24 cellular contexts compared by ENCODE assay signal in the genomic region with DNA sequence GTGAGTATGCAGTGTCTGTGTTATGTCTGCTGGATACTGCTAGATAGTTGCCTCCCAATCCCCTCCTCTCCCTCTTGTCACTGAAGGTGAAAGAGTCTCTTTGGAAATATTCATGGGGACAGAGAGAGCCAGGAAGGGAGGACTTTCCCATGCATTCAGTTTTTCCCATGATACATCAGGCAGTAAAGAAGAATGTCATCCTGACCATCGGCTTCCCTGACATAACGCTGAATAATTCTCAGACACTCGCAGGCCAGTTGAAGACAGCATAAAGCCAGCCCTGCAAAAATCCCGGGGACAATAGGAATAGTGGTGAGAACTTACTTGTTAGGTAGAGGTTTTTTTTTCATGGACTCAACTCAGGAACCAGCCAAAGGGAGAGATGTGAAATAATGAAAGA. TPM values are rescaled to one million over a fixed set of nuclear protein-coding genes. Genes with fewer than 3 reads are reported as not detected.
DNase-seq lines count a peak whose midpoint lies in the region; ATAC-seq, FAIRE-seq and TF ChIP-seq lines count a peak whose summit lies in the region.
"Had no signal": no experiment of that assay in that cellular context is flagged by ENCODE, and none has a peak within 500 bp of the region (broad histone marks: within the 10 kb centered on the region; RNA-seq: fewer than 3 reads in every experiment).

No MANE protein-coding gene starts in this region.

- no peak overlapping the region for H2AFZ ChIP-seq in mesenchymal stem cell (ENCODE audit: low read depth, low read length)
- H2AFZ ChIP-seq: GM23338 had no signal

- 0 out of 3 replicates have a peak, but pooled peaks cover 4% of the 10 kb centered on the region for H3K4me1 ChIP-seq in A549
- H3K4me1 ChIP-seq in mesenchymal stem cell (ENCODE audit: control insufficient read depth, insufficient read depth, low read depth, low read length) = no peaks in the 10 kb centered on the region
- H3K4me1 ChIP-seq in prostate gland (replicated peaks) = peaks cover 3% of the 10 kb centered on the region
- H3K4me1 ChIP-seq in esophagus muscularis mucosa = no peaks in the 10 kb centered on the region
- H3K4me1 ChIP-seq: BE2C; BLaER1 treated with 17β-estradiol and CSF1 and Interleukin-3, amounts not matched to agents 10 nM and 100 nM had no signal

- no peak overlapping the region for H2BK5ac ChIP-seq in mesenchymal stem cell (ENCODE audit: low read depth, low read length, poor library complexity, severe bottlenecking)

- H3K4me2 ChIP-seq in A549 (no peak overlapping the region), mesenchymal stem cell (ENCODE audit: low read length, poor library complexity, severe bottlenecking) (no peak overlapping the region)
- H3K4me2 ChIP-seq: BLaER1 treated with 17β-estradiol and CSF1 and Interleukin-3, amounts not matched to agents 10 nM and 100 nM; GM23338 had no signal

- no peak overlapping the region for H3K18ac ChIP-seq in mesenchymal stem cell (ENCODE audit: low read depth in 1 of 2, low read length in 2 of 2)

- no peak overlapping the region for H4K8ac ChIP-seq in mesenchymal stem cell (ENCODE audit: low read length)

- TF ChIP-seq EP300 in A549 (IDR thresholded peaks at IDR 0.05) (no peak), esophagus muscularis mucosa (IDR thresholded peaks at IDR 0.05) (no peak)

- H3K79me1 ChIP-seq in mesenchymal stem cell (replicated peaks; ENCODE audit: low read length, poor library complexity, severe bottlenecking) = no peaks in the 10 kb centered on the region

- H2BK120ac ChIP-seq in mesenchymal stem cell (ENCODE audit: low read depth, low read length) = no peak overlapping the region

- POLR2A ChIA-PET in A549 (lab: Yijun Ruan, JAX) = no interaction called here

- H3K23ac ChIP-seq in mesenchymal stem cell (ENCODE audit: low read length in 2 of 2) = no peak overlapping the region

- DNase-seq in A549 (ENCODE audit: low read depth in 1 of 2, low spot score in 1 of 2) (no peak), mesenchymal stem cell (peak; percentile 33), prostate gland (ENCODE audit: low spot score) (no peak), urothelium cell line (ENCODE audit: low spot score) (no peak), hippocampal formation (lab: John Stamatoyannopoulos, UW) (no peak), esophagus muscularis mucosa (ENCODE audit: extremely low spot score) (no peak)
- DNase-seq: ACHN; AML-193; BE2C; Calu3; CD4-positive, alpha-beta memory T cell; COR-L47; DMS53; DMS79 treated with DMSO at 0.1 percent for 48 hours; GF-D8; HFFc6 had no signal

- no peak for ATAC-seq in A549
- ATAC-seq: GM23338 had no signal

- intact Hi-C loops in prostate gland (cut with DNase I) (no loop called here), esophagus muscularis mucosa (cut with DNase I) (no loop called here)

- H3K27me3 ChIP-seq in mesenchymal stem cell (ENCODE audit: control insufficient read depth in 1 of 2, insufficient read depth in 1 of 2, low read length in 2 of 2) (peaks cover 4 to 11% of the 10 kb centered on the region in 2 experiments), prostate gland (replicated peaks; ENCODE audit: insufficient read depth) (no peaks in the 10 kb centered on the region), esophagus muscularis mucosa (no peaks in the 10 kb centered on the region)
- H3K27me3 ChIP-seq: BLaER1 treated with 17β-estradiol and CSF1 and Interleukin-3, amounts not matched to agents 10 nM and 100 nM had no signal

- WGBS in A549 (ENCODE audit: missing lambda C conversion rate) = 85% methylated on average over 4 of the region's 4 CpGs
- 85% methylated on average over 4 of the region's 4 CpGs for WGBS in mesenchymal stem cell
- WGBS in prostate gland = 88% methylated on average over 4 of the region's 4 CpGs
- WGBS in esophagus muscularis mucosa = 84% methylated on average over 4 of the region's 4 CpGs

- H3K36me3 ChIP-seq in mesenchymal stem cell (ENCODE audit: control insufficient read depth in 1 of 2, insufficient read depth in 2 of 2, low read depth in 1 of 2, low read length in 2 of 2) = no peaks in the 10 kb centered on the region
- no peaks in the 10 kb centered on the region for H3K36me3 ChIP-seq in prostate gland
- no peaks in the 10 kb centered on the region for H3K36me3 ChIP-seq in esophagus muscularis mucosa
- H3K36me3 ChIP-seq: BE2C; BLaER1 treated with 17β-estradiol and CSF1 and Interleukin-3, amounts not matched to agents 10 nM and 100 nM; HAP-1 had no signal

- TF ChIP-seq CTCF in A549 (IDR thresholded peaks at IDR 0.05) (no peak), VCaP (conservative IDR thresholded peaks at IDR 0.05) (no peak), prostate gland (IDR thresholded peaks at IDR 0.05) (no peak), esophagus muscularis mucosa (IDR thresholded peaks at IDR 0.05) (no peak)

- no peak overlapping the region for H3K4ac ChIP-seq in mesenchymal stem cell (ENCODE audit: low read depth in 1 of 2, low read length in 2 of 2)

- H4K91ac ChIP-seq in mesenchymal stem cell (ENCODE audit: low read length) = no peak overlapping the region

- H3K27ac ChIP-seq in A549 (no peak overlapping the region), VCaP (peak overlapping the region; percentile 99), mesenchymal stem cell (ENCODE audit: low read length, poor library complexity, severe bottlenecking) (no peak overlapping the region), prostate gland (peak overlapping the region; percentile 62 to 78), esophagus muscularis mucosa (replicated peaks in 1 of 4) (no peak overlapping the region)
- H3K27ac ChIP-seq: BLaER1 treated with 17β-estradiol and CSF1 and Interleukin-3, amounts not matched to agents 10 nM and 100 nM had no signal

- H3K4me3 ChIP-seq in A549 (no peak overlapping the region), mesenchymal stem cell (ENCODE audit: insufficient read depth in 1 of 2, low read depth in 1 of 2, low read length in 2 of 2) (no peak overlapping the region), prostate gland (no peak overlapping the region), esophagus muscularis mucosa (no peak overlapping the region)
- H3K4me3 ChIP-seq: BLaER1 treated with 17β-estradiol and CSF1 and Interleukin-3, amounts not matched to agents 10 nM and 100 nM; GM23338; HAP-1 had no signal

- peak overlapping the region in 1 of 2 experiments; percentile 57 for H3K14ac ChIP-seq in mesenchymal stem cell (ENCODE audit: low read length in 2 of 2)

- H2BK12ac ChIP-seq in mesenchymal stem cell (ENCODE audit: low read length in 2 of 2) = no peak overlapping the region

- peak; percentile 23 for FAIRE-seq in A549 (lab: Jason Lieb, UNC)
- FAIRE-seq in urothelium cell line (lab: Jason Lieb, UNC) = no peak
- FAIRE-seq: A204.1, GM12891, GM18507, H54 had no signal

- H3K9me3 ChIP-seq in A549 (no peaks in the 10 kb centered on the region), mesenchymal stem cell (ENCODE audit: control insufficient read depth, low read length) (no peaks in the 10 kb centered on the region), prostate gland (no peaks in the 10 kb centered on the region), esophagus muscularis mucosa (no peaks in the 10 kb centered on the region)
- H3K9me3 ChIP-seq: BE2C; BLaER1 treated with 17β-estradiol and CSF1 and Interleukin-3, amounts not matched to agents 10 nM and 100 nM; HAP-1 had no signal

- H2AK5ac ChIP-seq in mesenchymal stem cell (ENCODE audit: low read length, severe bottlenecking) = no peak overlapping the region

- TF ChIP-seq POLR2A in A549 (IDR thresholded peaks at IDR 0.05; ENCODE audit: low read length) = no peak
- TF ChIP-seq POLR2A in prostate gland (IDR thresholded peaks at IDR 0.05) = no peak
- TF ChIP-seq POLR2A in esophagus muscularis mucosa (IDR thresholded peaks at IDR 0.05; ENCODE audit: low read depth) = no peak

- no peak for TF ChIP-seq RAD21 in A549 (conservative IDR thresholded peaks at IDR 0.05 in 1 of 2, IDR thresholded peaks at IDR 0.05 in 1 of 2)

- no peak overlapping the region for H3K9ac ChIP-seq in mesenchymal stem cell (ENCODE audit: low read length)
- H3K9ac ChIP-seq: BLaER1 treated with 17β-estradiol and CSF1 and Interleukin-3, amounts not matched to agents 10 nM and 100 nM had no signal

- H2BK15ac ChIP-seq in mesenchymal stem cell (ENCODE audit: low read depth, poor library complexity, severe bottlenecking) = no peak overlapping the region

- CTCF ChIA-PET in A549 (lab: Yijun Ruan, JAX) = interaction anchor here (8.4 kb wide), 1 partner anchor 7 kb away, joined by 47 read pairs; no protein-coding TSS in a partner anchor

TF ChIP-seq in A549, 52 proteins besides CTCF, POLR2A, EP300 and RAD21 (continues in another document):
- TF ChIP-seq ESRRA (IDR thresholded peaks at IDR 0.05; ENCODE audit: borderline replicate concordance, low read length) = no peak
- TF ChIP-seq EHF (CRISPR knock-in tag; IDR thresholded peaks at IDR 0.05) = no peak
- no peak for TF ChIP-seq TP53 (CRISPR knock-in tag; IDR thresholded peaks at IDR 0.05)
- TF ChIP-seq KDM1A (IDR thresholded peaks at IDR 0.05; ENCODE audit: low read depth) = no peak
- no peak for TF ChIP-seq MAZ (IDR thresholded peaks at IDR 0.05; ENCODE audit: borderline replicate concordance, low read depth, low read length)
- TF ChIP-seq RFX5 (IDR thresholded peaks at IDR 0.05) = no peak

RNA-seq across cellular contexts. Expression of a gene that starts 58.1 kb away (rescaled TPM):
- polyA plus RNA-seq in A549 (2011; rRNA removed) (8.3 and 10.1 TPM in 2 replicates), A549 (2017; fragmentation: RNase III; extraction: RNeasy Plus Mini Kit Qiagen cat#74134 plus additional on column Dnase treatment) (3.4 to 3.6 TPM (median 3.6 TPM) in 3 replicates)
- polyA plus RNA-seq in A549 (2012; cell fraction: cytosol; rRNA removed) = 11.3 and 15.9 TPM in 2 replicates
- polyA plus RNA-seq in A549 (2012; cell fraction: nucleus; rRNA removed) = 28.0 and 53.7 TPM in 2 replicates
- polyA minus RNA-seq in A549 (2011; rRNA and poly(A)+ RNA removed) = 3.7 and 3.9 TPM in 2 replicates
- polyA plus RNA-seq in mesenchymal stem cell (2013, experiment 1 of 2) = 21.2 TPM
- polyA plus RNA-seq in mesenchymal stem cell (2013, experiment 2 of 2) = 21.0 TPM
- total RNA-seq in prostate gland (10 to 100 TPM; 41.4 to 50.0 TPM), esophagus muscularis mucosa (10 to 100 TPM; 41.9 to 87.5 (median 63.7) TPM)
- polyA plus RNA-seq: CD4-positive, alpha-beta memory T cell had no signal

Comparison
In these comparisons a context has a peak if more than half of its experiments do, and no peak if none do; other contexts are left out.
1. H3K27ac ChIP-seq: peak in VCaP (single experiment) and prostate gland (2 of 2); none in A549 (0 of 2), mesenchymal stem cell (single experiment) and esophagus muscularis mucosa (0 of 4).